ENCODE assay signal across 1 cellular context in the genomic region with DNA sequence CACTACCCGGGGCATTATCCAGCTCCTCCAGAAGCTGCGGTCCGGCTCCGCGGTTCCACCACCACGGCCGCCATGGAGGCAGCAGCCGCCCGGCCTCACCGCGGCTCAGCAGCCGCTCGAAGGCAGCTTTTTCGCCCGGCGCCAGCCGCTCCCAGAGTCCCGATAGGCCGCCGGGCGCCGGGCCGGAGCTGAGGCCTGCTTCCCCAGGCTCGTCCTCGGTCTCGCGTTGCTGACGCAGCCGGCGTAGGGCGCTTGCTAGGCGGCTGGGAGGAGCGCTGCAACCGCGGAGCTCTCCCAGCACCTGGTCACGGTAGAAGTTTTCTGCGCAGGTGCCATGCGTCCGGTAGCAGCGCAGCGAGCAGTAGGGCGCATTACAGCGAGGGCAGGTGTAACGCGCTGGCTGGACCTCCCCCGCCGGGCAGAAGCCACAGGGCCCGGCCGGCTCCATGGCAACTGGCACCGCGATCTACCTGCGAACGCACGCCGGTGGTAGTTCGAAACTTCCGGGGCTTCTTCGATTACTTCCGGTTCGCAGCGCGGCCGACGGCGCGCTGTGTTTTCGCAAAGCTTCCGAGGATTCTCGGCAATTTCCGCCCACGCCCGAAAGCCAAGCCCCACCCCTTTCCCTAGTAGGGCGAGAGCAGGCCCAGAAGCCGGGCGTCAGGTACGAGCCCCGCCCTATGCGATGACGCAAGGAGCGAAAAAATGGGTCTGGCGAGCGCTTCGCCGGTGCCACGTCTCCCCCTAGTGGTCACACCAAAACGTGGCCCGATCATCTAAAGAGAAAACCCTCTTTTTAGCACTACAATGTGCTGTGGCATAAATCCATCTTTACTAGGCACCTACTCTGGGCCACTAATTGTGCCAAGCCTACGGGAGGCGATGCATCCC.
TF ChIP-seq lines count a peak whose summit lies in the region.

ZNHIT2 (minus strand) TSS at position 496 of the 891 bp plus-strand sequence; CDS start at position 448, 48 bp downstream.

TF ChIP-seq in liver, 16 proteins besides CTCF, POLR2A, EP300 and RAD21 (continued from another document):
- TF ChIP-seq, protein P1, sequence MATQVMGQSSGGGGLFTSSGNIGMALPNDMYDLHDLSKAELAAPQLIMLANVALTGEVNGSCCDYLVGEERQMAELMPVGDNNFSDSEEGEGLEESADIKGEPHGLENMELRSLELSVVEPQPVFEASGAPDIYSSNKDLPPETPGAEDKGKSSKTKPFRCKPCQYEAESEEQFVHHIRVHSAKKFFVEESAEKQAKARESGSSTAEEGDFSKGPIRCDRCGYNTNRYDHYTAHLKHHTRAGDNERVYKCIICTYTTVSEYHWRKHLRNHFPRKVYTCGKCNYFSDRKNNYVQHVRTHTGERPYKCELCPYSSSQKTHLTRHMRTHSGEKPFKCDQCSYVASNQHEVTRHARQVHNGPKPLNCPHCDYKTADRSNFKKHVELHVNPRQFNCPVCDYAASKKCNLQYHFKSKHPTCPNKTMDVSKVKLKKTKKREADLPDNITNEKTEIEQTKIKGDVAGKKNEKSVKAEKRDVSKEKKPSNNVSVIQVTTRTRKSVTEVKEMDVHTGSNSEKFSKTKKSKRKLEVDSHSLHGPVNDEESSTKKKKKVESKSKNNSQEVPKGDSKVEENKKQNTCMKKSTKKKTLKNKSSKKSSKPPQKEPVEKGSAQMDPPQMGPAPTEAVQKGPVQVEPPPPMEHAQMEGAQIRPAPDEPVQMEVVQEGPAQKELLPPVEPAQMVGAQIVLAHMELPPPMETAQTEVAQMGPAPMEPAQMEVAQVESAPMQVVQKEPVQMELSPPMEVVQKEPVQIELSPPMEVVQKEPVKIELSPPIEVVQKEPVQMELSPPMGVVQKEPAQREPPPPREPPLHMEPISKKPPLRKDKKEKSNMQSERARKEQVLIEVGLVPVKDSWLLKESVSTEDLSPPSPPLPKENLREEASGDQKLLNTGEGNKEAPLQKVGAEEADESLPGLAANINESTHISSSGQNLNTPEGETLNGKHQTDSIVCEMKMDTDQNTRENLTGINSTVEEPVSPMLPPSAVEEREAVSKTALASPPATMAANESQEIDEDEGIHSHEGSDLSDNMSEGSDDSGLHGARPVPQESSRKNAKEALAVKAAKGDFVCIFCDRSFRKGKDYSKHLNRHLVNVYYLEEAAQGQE (IDR thresholded peaks at IDR 0.05) = peak; percentile 16
- TF ChIP-seq FOXA1 (IDR thresholded peaks at IDR 0.05) (peak; percentile 16), SP1 (IDR thresholded peaks at IDR 0.05) (peak; percentile 75), HNF4A (conservative IDR thresholded peaks at IDR 0.05) (peak in 1 of 2 donors; percentile 11), MAX (IDR thresholded peaks at IDR 0.05) (peak; percentile 87), JUND (IDR thresholded peaks at IDR 0.05) (peak in 1 of 2 donors; percentile 64), EGR1 (IDR thresholded peaks at IDR 0.05; ENCODE audit: low read depth in 2 of 2) (peak; percentile 93 to 96), TAF1 (conservative IDR thresholded peaks at IDR 0.05) (no peak), FOXA2 (IDR thresholded peaks at IDR 0.05) (peak; percentile 48)
